In genomic region chr2:173390036-173390435, GRCh38 we compare ENCODE assay signal across 1 cellular context.
TF ChIP-seq lines count a peak whose summit lies in the region.

No MANE protein-coding gene starts in this region.

TF ChIP-seq in HepG2, 621 proteins besides CTCF, POLR2A, EP300 and RAD21:
- TF ChIP-seq, protein P1, sequence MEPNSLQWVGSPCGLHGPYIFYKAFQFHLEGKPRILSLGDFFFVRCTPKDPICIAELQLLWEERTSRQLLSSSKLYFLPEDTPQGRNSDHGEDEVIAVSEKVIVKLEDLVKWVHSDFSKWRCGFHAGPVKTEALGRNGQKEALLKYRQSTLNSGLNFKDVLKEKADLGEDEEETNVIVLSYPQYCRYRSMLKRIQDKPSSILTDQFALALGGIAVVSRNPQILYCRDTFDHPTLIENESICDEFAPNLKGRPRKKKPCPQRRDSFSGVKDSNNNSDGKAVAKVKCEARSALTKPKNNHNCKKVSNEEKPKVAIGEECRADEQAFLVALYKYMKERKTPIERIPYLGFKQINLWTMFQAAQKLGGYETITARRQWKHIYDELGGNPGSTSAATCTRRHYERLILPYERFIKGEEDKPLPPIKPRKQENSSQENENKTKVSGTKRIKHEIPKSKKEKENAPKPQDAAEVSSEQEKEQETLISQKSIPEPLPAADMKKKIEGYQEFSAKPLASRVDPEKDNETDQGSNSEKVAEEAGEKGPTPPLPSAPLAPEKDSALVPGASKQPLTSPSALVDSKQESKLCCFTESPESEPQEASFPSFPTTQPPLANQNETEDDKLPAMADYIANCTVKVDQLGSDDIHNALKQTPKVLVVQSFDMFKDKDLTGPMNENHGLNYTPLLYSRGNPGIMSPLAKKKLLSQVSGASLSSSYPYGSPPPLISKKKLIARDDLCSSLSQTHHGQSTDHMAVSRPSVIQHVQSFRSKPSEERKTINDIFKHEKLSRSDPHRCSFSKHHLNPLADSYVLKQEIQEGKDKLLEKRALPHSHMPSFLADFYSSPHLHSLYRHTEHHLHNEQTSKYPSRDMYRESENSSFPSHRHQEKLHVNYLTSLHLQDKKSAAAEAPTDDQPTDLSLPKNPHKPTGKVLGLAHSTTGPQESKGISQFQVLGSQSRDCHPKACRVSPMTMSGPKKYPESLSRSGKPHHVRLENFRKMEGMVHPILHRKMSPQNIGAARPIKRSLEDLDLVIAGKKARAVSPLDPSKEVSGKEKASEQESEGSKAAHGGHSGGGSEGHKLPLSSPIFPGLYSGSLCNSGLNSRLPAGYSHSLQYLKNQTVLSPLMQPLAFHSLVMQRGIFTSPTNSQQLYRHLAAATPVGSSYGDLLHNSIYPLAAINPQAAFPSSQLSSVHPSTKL (CRISPR knock-in tag; IDR thresholded peaks at IDR 0.05): 0 out of 2 replicates have a peak, but pooled peaks have one; percentile 23
- TF ChIP-seq SOX6 (IDR thresholded peaks at IDR 0.05) (no peak), SOX6 (CRISPR knock-in tag; IDR thresholded peaks at IDR 0.05) (0 out of 2 replicates have a peak, but pooled peaks have one; percentile 24), ZNF343 (CRISPR knock-in tag; IDR thresholded peaks at IDR 0.05) (no peak), CEBPG (CRISPR knock-in tag; IDR thresholded peaks at IDR 0.05) (peak; percentile 49), ZNF251 (CRISPR knock-in tag; IDR thresholded peaks at IDR 0.05) (no peak), ZNF644 (CRISPR knock-in tag; IDR thresholded peaks at IDR 0.05; ENCODE audit: low read depth) (peak; percentile 83), ZNF331 (CRISPR knock-in tag; IDR thresholded peaks at IDR 0.05) (no peak), CREB1 (IDR thresholded peaks at IDR 0.05) (no peak), CREB1 (CRISPR knock-in tag; IDR thresholded peaks at IDR 0.05) (no peak), GATAD2A (CRISPR knock-in tag; IDR thresholded peaks at IDR 0.05) (0 out of 2 replicates have a peak, but pooled peaks have one; percentile 38), TBX2 (CRISPR knock-in tag; IDR thresholded peaks at IDR 0.05; ENCODE audit: borderline replicate concordance) (no peak), NFE2L1 (CRISPR knock-in tag; IDR thresholded peaks at IDR 0.05; ENCODE audit: borderline replicate concordance) (no peak), PBX2 (CRISPR knock-in tag; IDR thresholded peaks at IDR 0.05) (0 out of 2 replicates have a peak, but pooled peaks have one; percentile 9), CEBPB (IDR thresholded peaks at IDR 0.05; ENCODE audit: borderline replicate concordance, low read depth, low read length) (peak; percentile 86), SOX5 (CRISPR knock-in tag; IDR thresholded peaks at IDR 0.05; ENCODE audit: borderline replicate concordance) (0 out of 2 replicates have a peak, but pooled peaks have one; percentile 19), HMG20A (CRISPR knock-in tag; IDR thresholded peaks at IDR 0.05; ENCODE audit: borderline replicate concordance) (peak; percentile 25; the same call in 1 of the 2 replicates), SOX13 (IDR thresholded peaks at IDR 0.05) (no peak), SOX13 (CRISPR knock-in tag; conservative IDR thresholded peaks at IDR 0.05 in 1 of 2, IDR thresholded peaks at IDR 0.05 in 1 of 2) (peak in 1 of 2 experiments; percentile 30; a peak in 1 of 4 replicates), YY1 (IDR thresholded peaks at IDR 0.05; ENCODE audit: insufficient read depth, insufficient replicate concordance, low read depth, low read length) (no peak)
- TF ChIP-seq, protein P2, sequence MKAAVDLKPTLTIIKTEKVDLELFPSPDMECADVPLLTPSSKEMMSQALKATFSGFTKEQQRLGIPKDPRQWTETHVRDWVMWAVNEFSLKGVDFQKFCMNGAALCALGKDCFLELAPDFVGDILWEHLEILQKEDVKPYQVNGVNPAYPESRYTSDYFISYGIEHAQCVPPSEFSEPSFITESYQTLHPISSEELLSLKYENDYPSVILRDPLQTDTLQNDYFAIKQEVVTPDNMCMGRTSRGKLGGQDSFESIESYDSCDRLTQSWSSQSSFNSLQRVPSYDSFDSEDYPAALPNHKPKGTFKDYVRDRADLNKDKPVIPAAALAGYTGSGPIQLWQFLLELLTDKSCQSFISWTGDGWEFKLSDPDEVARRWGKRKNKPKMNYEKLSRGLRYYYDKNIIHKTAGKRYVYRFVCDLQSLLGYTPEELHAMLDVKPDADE (CRISPR knock-in tag; IDR thresholded peaks at IDR 0.05): no peak
